32 cellular contexts compared by ENCODE assay signal in the genomic region with DNA sequence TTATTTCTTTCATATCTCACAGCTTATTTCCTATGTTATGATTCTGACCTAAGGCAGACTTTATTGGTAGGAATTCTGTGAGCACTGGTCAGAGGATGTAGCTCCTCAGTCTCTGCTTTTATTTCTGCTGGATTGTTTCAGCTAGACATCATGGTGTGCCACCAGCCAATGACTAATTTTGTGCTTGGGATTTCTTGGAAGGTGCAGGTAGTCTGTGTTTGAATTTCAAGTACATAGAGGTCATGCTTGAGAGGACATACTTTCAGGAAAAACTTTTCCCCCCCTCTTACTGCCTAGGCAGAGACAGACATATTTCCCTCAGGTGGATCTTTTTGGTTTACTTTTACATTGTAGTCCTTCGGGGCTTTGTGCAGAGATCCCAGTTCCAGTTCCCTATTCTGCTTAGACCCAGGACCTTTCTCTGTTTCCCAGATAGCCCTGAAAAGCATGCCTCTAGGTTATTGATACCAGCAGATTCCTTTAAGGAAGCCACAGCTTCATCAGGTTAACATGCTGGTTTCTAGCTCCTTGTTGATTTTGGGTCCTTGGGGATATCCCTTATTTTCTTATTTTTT.
"Had no signal": no experiment of that assay in that cellular context is flagged by ENCODE, and none has a peak within 500 bp of the region (broad histone marks: within the 10 kb centered on the region; RNA-seq: fewer than 3 reads in every experiment).

No MANE protein-coding gene starts in this region.

- H3K4me1 ChIP-seq: esophagus muscularis mucosa, tibial artery had no signal

- H3K27ac ChIP-seq: esophagus muscularis mucosa, ovary, skin epidermis, tibial artery, WERI-Rb-1 had no signal

- H3K27me3 Mint-ChIP-seq: activated naive CD4-positive, alpha-beta T cell treated with anti-CD3 and anti-CD28 coated beads, Interleukin-2, amount 50 U/mL, for 24 hours; activated naive CD8-positive, alpha-beta T cell treated with anti-CD3 and anti-CD28 coated beads, Interleukin-2, amount 50 U/mL, for 24 hours; activated T-helper 17 cell treated with anti-CD3 and anti-CD28 coated beads, Interleukin-2, amount 50 U/mL, for 72 hours; dendritic cell treated with granulocyte-macrophage colony-stimulating factor and Interleukin-4, amounts not matched to agents 40 ng/mL and 50 ng/mL, for 4 days; naive thymus-derived CD4-positive, alpha-beta T cell; progenitor cell of endocrine pancreas; stimulated activated memory B cell treated with anti-CD40 and anti-IgM and Interleukin-4, amounts not matched to agents 10 μg/mL and 1 μg/mL and 100 μg/mL, for 72 hours; stimulated activated naive CD8-positive, alpha-beta T cell treated with anti-CD3 and anti-CD28 coated beads, Interleukin-15, amount 100 ng/mL, for 72 hours; T-cell had no signal

- H3K36me3 ChIP-seq: ovary had no signal

- H3K4me3 Mint-ChIP-seq: activated naive CD4-positive, alpha-beta T cell treated with anti-CD3 and anti-CD28 coated beads, Interleukin-2, amount 50 U/mL, for 24 hours; activated naive CD8-positive, alpha-beta T cell treated with anti-CD3 and anti-CD28 coated beads, Interleukin-2, amount 50 U/mL, for 24 hours; activated T-helper 17 cell treated with anti-CD3 and anti-CD28 coated beads, Interleukin-2, amount 50 U/mL, for 72 hours; dendritic cell treated with granulocyte-macrophage colony-stimulating factor and Interleukin-4, amounts not matched to agents 40 ng/mL and 50 ng/mL, for 4 days; endodermal cell; mesothelial cell of epicardium; naive thymus-derived CD4-positive, alpha-beta T cell; stimulated activated memory B cell treated with anti-CD40 and anti-IgM and Interleukin-4, amounts not matched to agents 10 μg/mL and 1 μg/mL and 100 μg/mL, for 72 hours; stimulated activated naive CD8-positive, alpha-beta T cell treated with anti-CD3 and anti-CD28 coated beads, Interleukin-15, amount 100 ng/mL, for 72 hours; T-cell had no signal

- H3K9me3 ChIP-seq: esophagus muscularis mucosa, ovary had no signal

- H3K27me3 ChIP-seq: esophagus muscularis mucosa, ovary, tibial artery had no signal

- ATAC-seq: activated CD4-positive, CD25-positive, alpha-beta regulatory T cell treated with anti-CD3 and anti-CD28 coated beads, Interleukin-2, amount 50 U/mL, for 24 hours; activated naive CD8-positive, alpha-beta T cell treated with anti-CD3 and anti-CD28 coated beads, Interleukin-2, amount 50 U/mL, for 24 hours; activated T-helper 17 cell treated with anti-CD3 and anti-CD28 coated beads, Interleukin-2, amount 50 U/mL, for 72 hours; naive thymus-derived CD4-positive, alpha-beta T cell; sciatic nerve; stimulated activated memory B cell treated with anti-CD40 and anti-IgM and Interleukin-4, amounts not matched to agents 10 μg/mL and 1 μg/mL and 100 μg/mL, for 72 hours; stimulated activated naive CD8-positive, alpha-beta T cell treated with anti-CD3 and anti-CD28 coated beads, Interleukin-15, amount 100 ng/mL, for 72 hours; T-cell had no signal

- H3K27ac Mint-ChIP-seq: activated naive CD4-positive, alpha-beta T cell treated with anti-CD3 and anti-CD28 coated beads, Interleukin-2, amount 50 U/mL, for 24 hours; activated naive CD8-positive, alpha-beta T cell treated with anti-CD3 and anti-CD28 coated beads, Interleukin-2, amount 50 U/mL, for 24 hours; activated T-helper 17 cell treated with anti-CD3 and anti-CD28 coated beads, Interleukin-2, amount 50 U/mL, for 72 hours; dendritic cell treated with granulocyte-macrophage colony-stimulating factor and Interleukin-4, amounts not matched to agents 40 ng/mL and 50 ng/mL, for 4 days; endodermal cell; mesothelial cell of epicardium; naive thymus-derived CD4-positive, alpha-beta T cell; progenitor cell of endocrine pancreas; stimulated activated naive CD8-positive, alpha-beta T cell treated with anti-CD3 and anti-CD28 coated beads, Interleukin-15, amount 100 ng/mL, for 72 hours; T-cell had no signal

- H3K4me3 ChIP-seq: esophagus muscularis mucosa, ovary, skin epidermis, tibial artery had no signal

- H3K4me1 Mint-ChIP-seq: activated naive CD4-positive, alpha-beta T cell treated with anti-CD3 and anti-CD28 coated beads, Interleukin-2, amount 50 U/mL, for 24 hours; activated naive CD8-positive, alpha-beta T cell treated with anti-CD3 and anti-CD28 coated beads, Interleukin-2, amount 50 U/mL, for 24 hours; T-cell had no signal

- DNase-seq: activated CD4-positive, alpha-beta T cell treated with anti-CD3 and anti-CD28 coated beads for 48 hours; activated CD4-positive, alpha-beta T cell treated with anti-CD3 and anti-CD28 coated beads, Interleukin-2, amount 50 U/mL, for 48 hours; activated CD8-positive, alpha-beta memory T cell treated with anti-CD3 and anti-CD28 coated beads for 24 hours; activated gamma-delta T cell treated with Interleukin-2 at 50 U/mL for 16 hours; activated naive CD8-positive, alpha-beta T cell treated with anti-CD3 and anti-CD28 coated beads, Interleukin-2, amount 50 U/mL, for 24 hours; activated T-cell treated with anti-CD3 and anti-CD28 coated beads, Interleukin-2, amount 50 U/mL, for 1 hour; amygdala; caudate nucleus; endodermal cell; glutamatergic neuron; mammary epithelial cell; naive thymus-derived CD4-positive, alpha-beta T cell; ovary; retina; stimulated activated CD4-positive, alpha-beta T cell treated with anti-CD3 and anti-CD28 coated beads, Interleukin-12 subunit alpha, Interleukin-12 subunit beta, amount 100 ng/mL, for 4 hours; stimulated activated CD4-positive, alpha-beta T cell treated with anti-CD3 and anti-CD28 coated beads, Interleukin-4, amount 100 ng/mL, for 4 hours; stimulated activated CD8-positive, alpha-beta memory T cell treated with anti-CD3 and anti-CD28 coated beads, Interleukin-4, amount 100 ng/mL, for 48 hours; stimulated activated naive CD8-positive, alpha-beta T cell treated with anti-CD3 and anti-CD28 coated beads, Interleukin-15, amount 100 ng/mL, for 72 hours; substantia nigra; T-cell; tibial artery; WERI-Rb-1 had no signal

- H3K9me3 Mint-ChIP-seq: activated naive CD8-positive, alpha-beta T cell treated with anti-CD3 and anti-CD28 coated beads, Interleukin-2, amount 50 U/mL, for 24 hours; activated T-helper 17 cell treated with anti-CD3 and anti-CD28 coated beads, Interleukin-2, amount 50 U/mL, for 72 hours had no signal
